ENCODE assay signal across 13 cellular contexts in the genomic region with DNA sequence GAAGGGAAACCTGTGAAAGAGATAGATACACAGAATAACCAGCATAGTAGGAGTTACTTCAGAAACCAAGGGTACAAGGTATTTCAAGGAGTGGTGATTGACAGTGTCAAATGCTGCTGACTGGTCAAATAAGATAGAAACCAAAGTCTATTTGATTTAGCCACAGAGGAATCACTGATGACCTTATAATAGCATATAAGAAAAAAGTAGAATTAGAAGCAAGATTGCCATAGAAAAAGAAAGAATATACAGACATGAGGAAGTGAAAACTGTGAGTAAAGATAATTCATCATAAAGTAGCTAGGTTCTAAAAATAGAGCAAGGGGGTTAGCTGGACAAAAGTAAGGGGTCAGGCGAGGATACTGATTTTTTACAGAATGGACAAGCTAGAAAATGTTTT.
DNase-seq lines count a peak whose midpoint lies in the region; ATAC-seq and TF ChIP-seq lines count a peak whose summit lies in the region.
"Had no signal": no experiment of that assay in that cellular context is flagged by ENCODE, and none has a peak within 500 bp of the region (broad histone marks: within the 10 kb centered on the region; RNA-seq: fewer than 3 reads in every experiment).

No MANE protein-coding gene starts in this region.

- H3K79me2 ChIP-seq in DOHH2 (ENCODE audit: control insufficient read depth, low read length) (peaks cover 99% of the 10 kb centered on the region), OCI-LY1 (ENCODE audit: insufficient read depth, low read length) (peaks cover 71% of the 10 kb centered on the region)

- H3K27me3 ChIP-seq in DOHH2 (ENCODE audit: control insufficient read depth, low read length), result no peaks in the 10 kb centered on the region
- H3K27me3 ChIP-seq in OCI-LY1 (ENCODE audit: insufficient read depth, low read length), result no peaks in the 10 kb centered on the region

- H3K9me2 ChIP-seq in DOHH2 (replicated peaks; ENCODE audit: control insufficient read depth, low read length) (no peaks in the 10 kb centered on the region), OCI-LY1 (ENCODE audit: low read depth, low read length) (no peaks in the 10 kb centered on the region)

- peaks cover 5% of the 10 kb centered on the region; the same call in 1 of the 2 replicates for H4K20me1 ChIP-seq in DOHH2 (ENCODE audit: control insufficient read depth, insufficient read depth, low read depth, low read length)
- H4K20me1 ChIP-seq in OCI-LY1 (ENCODE audit: insufficient read depth, low read length), result no peaks in the 10 kb centered on the region

- ATAC-seq in GM19397 (IDR thresholded peaks at IDR 0.05; ENCODE audit: unreplicated experiment) (peak; percentile 42), HG02943 (IDR thresholded peaks at IDR 0.05; ENCODE audit: low read depth, unreplicated experiment) (peak; percentile 58)
- ATAC-seq: activated T-cell treated with anti-CD3 and anti-CD28 coated beads, Interleukin-2, amount 50 U/mL, for 4 hours had no signal

- H3K4me1 ChIP-seq in DOHH2 (ENCODE audit: control insufficient read depth, low read length), result peaks cover 31% of the 10 kb centered on the region
- H3K4me1 ChIP-seq in OCI-LY1 (ENCODE audit: insufficient read depth, low read length, severe bottlenecking), result peaks cover 9% of the 10 kb centered on the region

- peaks cover 19% of the 10 kb centered on the region for H3K36me3 ChIP-seq in DOHH2 (ENCODE audit: control insufficient read depth, low read length)
- no peaks in the 10 kb centered on the region; the same call in 1 of the 2 replicates for H3K36me3 ChIP-seq in OCI-LY1 (ENCODE audit: insufficient read depth, low read length)

- H3K4me3 ChIP-seq in DOHH2 (ENCODE audit: low read length), result no peak overlapping the region
- no peak overlapping the region for H3K4me3 ChIP-seq in OCI-LY1 (ENCODE audit: low read depth, low read length, poor library complexity, severe bottlenecking)

- no peak for DNase-seq in NCI-H524 (lab: John Stamatoyannopoulos, UW)
- DNase-seq in LoVo (ENCODE audit: low spot score), result no peak
- no peak for DNase-seq in NCI-H1092 treated with DMSO at 0.1 percent for 48 hours (lab: John Stamatoyannopoulos, UW)
- no peak for DNase-seq in GF-D8 (lab: John Stamatoyannopoulos, UW)
- DNase-seq: activated T-cell treated with anti-CD3 and anti-CD28 coated beads, Interleukin-2, amount 50 U/mL, for 4 hours; CD4-positive, CD25-positive, alpha-beta regulatory T cell; kidney glomerular epithelial cell; NK-92 treated with Interleukin-12 subunit alpha and Interleukin-12 subunit beta, amount 100 ng/mL, for 24 hours; stimulated activated CD4-positive, alpha-beta T cell treated with anti-CD3 and anti-CD28 coated beads, Interleukin-4, amount 100 ng/mL, for 4 hours had no signal

- H3F3A ChIP-seq in DOHH2 (ENCODE audit: control insufficient read depth, insufficient read depth), result no peaks in the 10 kb centered on the region; the same call in none of the 2 replicates
- H3F3A ChIP-seq in OCI-LY1 (ENCODE audit: insufficient read depth, low read length), result no peaks in the 10 kb centered on the region

- TF ChIP-seq CTCF in DOHH2 (IDR thresholded peaks at IDR 0.05; ENCODE audit: low read depth, low read length, poor library complexity, severe bottlenecking), result no peak
- TF ChIP-seq CTCF in OCI-LY1 (IDR thresholded peaks at IDR 0.05; ENCODE audit: low read length), result no peak

- H3K9ac ChIP-seq in OCI-LY1 (ENCODE audit: low read length), result no peak overlapping the region

- H3K4me2 ChIP-seq in DOHH2 (ENCODE audit: low read length), result peak overlapping the region; percentile 49
- no peak overlapping the region for H3K4me2 ChIP-seq in OCI-LY1 (ENCODE audit: low read length)

- H3K27ac ChIP-seq in DOHH2 (ENCODE audit: low read depth, low read length) (peak overlapping the region; percentile 8; the same call in 1 of the 2 replicates), OCI-LY1 (ENCODE audit: low read depth, low read length, poor library complexity, severe bottlenecking) (peak overlapping the region; percentile 34)

- no peak overlapping the region for H2AFZ ChIP-seq in OCI-LY1 (ENCODE audit: low read length)

- H3K9me3 ChIP-seq in DOHH2 (ENCODE audit: control insufficient read depth, insufficient read depth, low read length) (peaks cover under 1% of the 10 kb centered on the region; the same call in 1 of the 2 replicates), OCI-LY1 (ENCODE audit: low read length) (no peaks in the 10 kb centered on the region)
